Comparison of ENCODE assay signal across 19 cellular contexts in genomic region chr11:82988936-82989627, GRCh38.
A peak's percentile ranks its signal among the peaks of the same experiment; 100 is the strongest.
DNase-seq lines count a peak whose midpoint lies in the region; ATAC-seq, FAIRE-seq and TF ChIP-seq lines count a peak whose summit lies in the region.
"Had no signal": no experiment of that assay in that cellular context is flagged by ENCODE, and none has a peak within 500 bp of the region (broad histone marks: within the 10 kb centered on the region; RNA-seq: fewer than 3 reads in every experiment).

No MANE protein-coding gene starts in this region.

- no peaks in the 10 kb centered on the region for H3K27me3 ChIP-seq in HepG2 (ENCODE audit: control insufficient read depth in 1 of 2, insufficient read depth in 2 of 2, low read length in 2 of 2)
- no peaks in the 10 kb centered on the region for H3K27me3 ChIP-seq in right lobe of liver
- H3K27me3 ChIP-seq in smooth muscle cell (ENCODE audit: low read depth), result no peaks in the 10 kb centered on the region
- H3K27me3 ChIP-seq: gastroesophageal sphincter, uterus had no signal

- TF ChIP-seq POLR2A in HepG2 (IDR thresholded peaks at IDR 0.05; ENCODE audit: insufficient read depth in 1 of 2, low read depth in 2 of 2, low read length in 2 of 2) (no peak), right lobe of liver (IDR thresholded peaks at IDR 0.05) (no peak)

- in situ Hi-C loops in HepG2 (cut with HindIII; ENCODE audit: extremely low pct_ligation_motif_present, low pct_unique_long_range_greater_than_20kb), result no loop called here
- in situ Hi-C loops in GM13976 (cut with MboI; ENCODE audit: low sequenced_read_pairs, unreplicated experiment), result no loop called here

- no peaks in the 10 kb centered on the region for H3F3A ChIP-seq in smooth muscle cell (ENCODE audit: low read depth)

- H2AFZ ChIP-seq in HepG2 (ENCODE audit: low read length), result no peak overlapping the region
- H2AFZ ChIP-seq in smooth muscle cell (ENCODE audit: low read depth), result no peak overlapping the region
- H2AFZ ChIP-seq: GM23338 had no signal

- H3K4me2 ChIP-seq in HepG2 (ENCODE audit: low read depth, low read length) (peak overlapping the region; percentile 84), smooth muscle cell (no peak overlapping the region)
- H3K4me2 ChIP-seq: GM23338 had no signal

- no peaks in the 10 kb centered on the region for H3K79me2 ChIP-seq in HepG2 (ENCODE audit: insufficient read depth, low read length)
- no peaks in the 10 kb centered on the region for H3K79me2 ChIP-seq in smooth muscle cell (ENCODE audit: low read depth)

- H4K20me1 ChIP-seq in HepG2 (ENCODE audit: insufficient read depth, low read length) (no peaks in the 10 kb centered on the region), smooth muscle cell (ENCODE audit: low read depth) (no peaks in the 10 kb centered on the region)

- POLR2A ChIA-PET in HepG2 (lab: Yijun Ruan, JAX), result interaction anchor here (0.6 to 1.7 kb wide), 11 partner anchors 10 to 295 kb away, joined by 3 to 15 read pairs (median 5); partner anchors contain the start of genes PCF11, PRCP and RAB30

- H3K27ac ChIP-seq in HepG2 (ENCODE audit: extremely low read length, insufficient read depth, low read length) (peak overlapping the region; percentile 82), right lobe of liver (no peak overlapping the region), angular gyrus (ENCODE audit: low read depth, low read length) (peak overlapping the region; percentile 85), smooth muscle cell (ENCODE audit: low read depth) (no peak overlapping the region)
- H3K27ac ChIP-seq: gastroesophageal sphincter, HL-60, SK-N-MC, uterus had no signal

- no TSS peak for BruUV-seq in HepG2 (replicated peaks; lab: Mats Ljungman, UMichigan)

- peak; percentile 96 for DNase-seq in HepG2 (ENCODE audit: low spot score)
- no peak for DNase-seq in right lobe of liver
- DNase-seq in midbrain (lab: John Stamatoyannopoulos, UW), result peak; percentile 92
- no peak for DNase-seq in Kasumi-1 (lab: John Stamatoyannopoulos, UW)
- DNase-seq in NK-92 (lab: John Stamatoyannopoulos, UW; ENCODE audit: unreplicated experiment), result no peak
- DNase-seq in GM13976 (ENCODE audit: low spot score), result no peak
- no peak for DNase-seq in smooth muscle cell (lab: John Stamatoyannopoulos, UW; ENCODE audit: unreplicated experiment)
- DNase-seq: activated T-cell treated with anti-CD3 and anti-CD28 coated beads, Interleukin-2, amount 50 U/mL, for 1 hour; DMS79; effector CD8-positive, alpha-beta T cell; stimulated activated CD8-positive, alpha-beta memory T cell treated with anti-CD3 and anti-CD28 coated beads, Interleukin-4, amount 100 ng/mL, for 48 hours; uterus had no signal

- CTCF ChIA-PET in HepG2 (lab: Yijun Ruan, JAX; ENCODE audit: low intra/inter-chr PET ratio, low total read pairs), result no interaction called here

- H3K4me1 ChIP-seq in HepG2 (ENCODE audit: insufficient read depth, low read length) (peaks cover 44% of the 10 kb centered on the region), right lobe of liver (no peaks in the 10 kb centered on the region), smooth muscle cell (ENCODE audit: low read depth) (peaks cover 5% of the 10 kb centered on the region)
- H3K4me1 ChIP-seq: uterus had no signal

- H3K4me3 ChIP-seq in HepG2 (replicated peaks in 1 of 3; ENCODE audit: insufficient read depth in 1 of 3, low read depth in 2 of 3, low read length in 3 of 3), result peak overlapping the region; percentile 20 to 53 (median 22); a peak in 4 of 6 replicates
- no peak overlapping the region for H3K4me3 ChIP-seq in right lobe of liver
- H3K4me3 ChIP-seq in smooth muscle cell, result no peak overlapping the region
- H3K4me3 ChIP-seq: gastroesophageal sphincter, GM23338, SK-N-MC, uterus had no signal

- 2% methylated on average over 5 of the region's 7 CpGs for WGBS in HepG2 (ENCODE audit: low lambda C conversion rate)
- whole genome bisulfite sequencing in right lobe of liver (ENCODE audit: insufficient coverage, low coverage, low lambda C conversion rate, missing lambda C conversion rate), result 71% methylated on average over 7 of the region's 7 CpGs
- WGBS in smooth muscle cell (ENCODE audit: low lambda C conversion rate), result 62% methylated on average over 7 of the region's 7 CpGs

- ATAC-seq in HepG2 (peak; percentile 99), right lobe of liver (no peak)
- ATAC-seq: gastroesophageal sphincter, GM23338, left lobe of liver had no signal

- TF ChIP-seq CTCF in HepG2 (CRISPR knock-in tag; IDR thresholded peaks at IDR 0.05) (peak; percentile 14; the same call in 1 of the 2 replicates), right lobe of liver (IDR thresholded peaks at IDR 0.05) (no peak), GM13976 (IDR thresholded peaks at IDR 0.05; ENCODE audit: borderline replicate concordance, control extremely low read depth, extremely low read depth, insufficient read depth, missing control alignments) (no peak), smooth muscle cell (IDR thresholded peaks at IDR 0.05; ENCODE audit: borderline replicate concordance, insufficient read depth, poor library complexity, severe bottlenecking) (no peak)

- peak overlapping the region; percentile 57 for H3K9ac ChIP-seq in HepG2 (ENCODE audit: insufficient read depth, low read depth, low read length)
- no peak overlapping the region for H3K9ac ChIP-seq in smooth muscle cell (ENCODE audit: low read depth)

- H3K36me3 ChIP-seq in HepG2 (replicated peaks in 1 of 2; ENCODE audit: control insufficient read depth in 1 of 2, insufficient read depth in 2 of 2, low read length in 2 of 2) (peaks cover 2 to 14% of the 10 kb centered on the region in 2 experiments; a peak in 2 of 5 replicates), right lobe of liver (peaks cover 0 to 2% (median 0%) of the 10 kb centered on the region in 4 donors), smooth muscle cell (ENCODE audit: low read depth) (peaks cover 1% of the 10 kb centered on the region)
- H3K36me3 ChIP-seq: uterus had no signal

- intact Hi-C loops in HepG2 (cut with micrococcal nuclease; ENCODE audit: unreplicated experiment), result loop anchor here (1.0 to 10.0 kb wide), 5 partner anchors 20 to 296 kb away; partner anchors contain the start of genes CCDC90B and RAB30
- intact Hi-C loops in right lobe of liver (cut with DNase I), result no loop called here

- TF ChIP-seq RAD21 in HepG2 (CRISPR knock-in tag; IDR thresholded peaks at IDR 0.05), result peak; percentile 34; the same call in 1 of the 2 replicates

- TF ChIP-seq EP300 in HepG2 (IDR thresholded peaks at IDR 0.05; ENCODE audit: low read depth in 2 of 2, low read length in 2 of 2) (peak; percentile 62 to 74; a peak in 3 of 4 replicates), HepG2 (CRISPR knock-in tag; IDR thresholded peaks at IDR 0.05; ENCODE audit: borderline replicate concordance) (peak; percentile 83)

- FAIRE-seq in HepG2 (lab: Jason Lieb, UNC), result peak; percentile 95
- FAIRE-seq: astrocyte had no signal

- H3K9me3 ChIP-seq in HepG2 (ENCODE audit: low read length) (no peaks in the 10 kb centered on the region), right lobe of liver (no peaks in the 10 kb centered on the region), smooth muscle cell (replicated peaks; ENCODE audit: low read depth) (no peaks in the 10 kb centered on the region)
- H3K9me3 ChIP-seq: gastroesophageal sphincter, uterus had no signal

TF ChIP-seq in HepG2, 621 proteins besides CTCF, POLR2A, EP300 and RAD21 (continues in another document):
- peak; percentile 98 for TF ChIP-seq ZNF12 (CRISPR knock-in tag; IDR thresholded peaks at IDR 0.05)
- TF ChIP-seq FOXK1 (CRISPR knock-in tag; IDR thresholded peaks at IDR 0.05; ENCODE audit: borderline replicate concordance, low read depth), result peak; percentile 73; the same call in 1 of the 2 replicates
- TF ChIP-seq ZNF572 (CRISPR knock-in tag; IDR thresholded peaks at IDR 0.05), result no peak
- 0 out of 2 replicates have a peak, but pooled peaks have one; percentile 45 for TF ChIP-seq ARNTL (CRISPR knock-in tag; IDR thresholded peaks at IDR 0.05)
- no peak for TF ChIP-seq ADNP (CRISPR knock-in tag; IDR thresholded peaks at IDR 0.05)
- TF ChIP-seq NR2F2 (IDR thresholded peaks at IDR 0.05; ENCODE audit: borderline replicate concordance, low read depth), result peak; percentile 51; the same call in 1 of the 2 replicates
- TF ChIP-seq, protein P1, sequence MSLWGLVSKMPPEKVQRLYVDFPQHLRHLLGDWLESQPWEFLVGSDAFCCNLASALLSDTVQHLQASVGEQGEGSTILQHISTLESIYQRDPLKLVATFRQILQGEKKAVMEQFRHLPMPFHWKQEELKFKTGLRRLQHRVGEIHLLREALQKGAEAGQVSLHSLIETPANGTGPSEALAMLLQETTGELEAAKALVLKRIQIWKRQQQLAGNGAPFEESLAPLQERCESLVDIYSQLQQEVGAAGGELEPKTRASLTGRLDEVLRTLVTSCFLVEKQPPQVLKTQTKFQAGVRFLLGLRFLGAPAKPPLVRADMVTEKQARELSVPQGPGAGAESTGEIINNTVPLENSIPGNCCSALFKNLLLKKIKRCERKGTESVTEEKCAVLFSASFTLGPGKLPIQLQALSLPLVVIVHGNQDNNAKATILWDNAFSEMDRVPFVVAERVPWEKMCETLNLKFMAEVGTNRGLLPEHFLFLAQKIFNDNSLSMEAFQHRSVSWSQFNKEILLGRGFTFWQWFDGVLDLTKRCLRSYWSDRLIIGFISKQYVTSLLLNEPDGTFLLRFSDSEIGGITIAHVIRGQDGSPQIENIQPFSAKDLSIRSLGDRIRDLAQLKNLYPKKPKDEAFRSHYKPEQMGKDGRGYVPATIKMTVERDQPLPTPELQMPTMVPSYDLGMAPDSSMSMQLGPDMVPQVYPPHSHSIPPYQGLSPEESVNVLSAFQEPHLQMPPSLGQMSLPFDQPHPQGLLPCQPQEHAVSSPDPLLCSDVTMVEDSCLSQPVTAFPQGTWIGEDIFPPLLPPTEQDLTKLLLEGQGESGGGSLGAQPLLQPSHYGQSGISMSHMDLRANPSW (CRISPR knock-in tag; IDR thresholded peaks at IDR 0.05; ENCODE audit: borderline replicate concordance), result no peak
- TF ChIP-seq RARA (CRISPR knock-in tag; IDR thresholded peaks at IDR 0.05), result peak; percentile 69
- 0 out of 2 replicates have a peak, but pooled peaks have one; percentile 69 for TF ChIP-seq MBD4 (IDR thresholded peaks at IDR 0.05; ENCODE audit: borderline replicate concordance, low read length)
- no peak for TF ChIP-seq ZNF746 (CRISPR knock-in tag; IDR thresholded peaks at IDR 0.05)
- TF ChIP-seq PAWR (CRISPR knock-in tag; IDR thresholded peaks at IDR 0.05; ENCODE audit: borderline replicate concordance), result no peak
- TF ChIP-seq BCL6 (CRISPR knock-in tag; IDR thresholded peaks at IDR 0.05), result peak; percentile 76
- TF ChIP-seq LCORL (IDR thresholded peaks at IDR 0.05), result no peak
- TF ChIP-seq LCORL (CRISPR knock-in tag; IDR thresholded peaks at IDR 0.05), result peak; percentile 76; the same call in 1 of the 2 replicates
- TF ChIP-seq FOXK2 (IDR thresholded peaks at IDR 0.05), result peak; percentile 71; the same call in 1 of the 2 replicates
- TF ChIP-seq ZNF547 (CRISPR knock-in tag; IDR thresholded peaks at IDR 0.05), result no peak

Comparison
In these comparisons a context has a peak if more than half of its experiments do, and no peak if none do; other contexts are left out.
1. DNase-seq: peak in HepG2 (single experiment) and midbrain (single experiment); none in right lobe of liver (0 of 3), Kasumi-1 (0 of 2), NK-92 (single experiment), GM13976 (single experiment) and smooth muscle cell (single experiment).
2. H3K27ac ChIP-seq: peak in HepG2 (single experiment) and angular gyrus (single experiment); none in right lobe of liver (0 of 3) and smooth muscle cell (single experiment).
3. H3K4me3 ChIP-seq: peak in HepG2 (3 of 3); none in right lobe of liver (0 of 3) and smooth muscle cell (single experiment).